ENCODE assay signal across 17 cellular contexts in genomic region chr1:205054013-205054412, GRCh38. TPM values are rescaled to one million over a fixed set of nuclear protein-coding genes. Genes with fewer than 3 reads are reported as not detected.
"Had no signal": no experiment of that assay in that cellular context is flagged by ENCODE, and none has a peak within 500 bp of the region (broad histone marks: within the 10 kb centered on the region; RNA-seq: fewer than 3 reads in every experiment).

No MANE protein-coding gene starts in this region.

- H3K4me3 Mint-ChIP-seq: activated CD4-positive, alpha-beta T cell treated with anti-CD3 and anti-CD28 coated beads, Interleukin-2, amount 10 ng/mL, durations not matched to agents 7 days and 5 days; activated naive CD8-positive, alpha-beta T cell; dendritic cell treated with granulocyte-macrophage colony-stimulating factor and Interleukin-4, amounts not matched to agents 40 ng/mL and 50 ng/mL, for 4 days; stimulated activated naive CD8-positive, alpha-beta T cell treated with anti-CD3 and anti-CD28 coated beads, Interleukin-15, amount 100 ng/mL, for 72 hours; T-helper 2 cell treated with Interferon-gamma antibody and Interleukin-4, amounts not matched to agents 5 μg/mL and 100 μg/mL, for 36 hours had no signal

- FAIRE-seq: pancreas had no signal

- ATAC-seq: pancreas; sciatic nerve; stimulated activated naive CD8-positive, alpha-beta T cell treated with anti-CD3 and anti-CD28 coated beads, Interleukin-15, amount 100 ng/mL, for 72 hours; upper lobe of right lung had no signal

- H3K36me3 Mint-ChIP-seq: activated naive CD8-positive, alpha-beta T cell had no signal

- H3K4me3 ChIP-seq: hepatocyte, pancreas, thoracic aorta, upper lobe of right lung had no signal

- H3K9me3 Mint-ChIP-seq: activated CD4-positive, alpha-beta T cell treated with anti-CD3 and anti-CD28 coated beads, Interleukin-2, amount 10 ng/mL, durations not matched to agents 7 days and 5 days; dendritic cell treated with granulocyte-macrophage colony-stimulating factor and Interleukin-4, amounts not matched to agents 40 ng/mL and 50 ng/mL, for 4 days; stimulated activated naive CD8-positive, alpha-beta T cell treated with anti-CD3 and anti-CD28 coated beads, Interleukin-15, amount 100 ng/mL, for 72 hours; T-helper 2 cell treated with Interferon-gamma antibody and Interleukin-4, amounts not matched to agents 5 μg/mL and 100 μg/mL, for 36 hours had no signal

- H3K4me2 ChIP-seq: hepatocyte had no signal

- H3K36me3 ChIP-seq: brain microvascular endothelial cell, pancreas, thoracic aorta, upper lobe of right lung had no signal

- H3K4me1 Mint-ChIP-seq: activated CD4-positive, alpha-beta T cell treated with anti-CD3 and anti-CD28 coated beads, Interleukin-2, amount 10 ng/mL, durations not matched to agents 7 days and 5 days; stimulated activated naive CD8-positive, alpha-beta T cell treated with anti-CD3 and anti-CD28 coated beads, Interleukin-15, amount 100 ng/mL, for 72 hours had no signal

- H3K27me3 ChIP-seq: brain microvascular endothelial cell, hepatocyte, pancreas had no signal

- H3K9me3 ChIP-seq: pancreas, thoracic aorta, upper lobe of right lung had no signal

- H3K27ac Mint-ChIP-seq: activated CD4-positive, alpha-beta T cell treated with anti-CD3 and anti-CD28 coated beads, Interleukin-2, amount 10 ng/mL, durations not matched to agents 7 days and 5 days; activated naive CD8-positive, alpha-beta T cell; dendritic cell treated with granulocyte-macrophage colony-stimulating factor and Interleukin-4, amounts not matched to agents 40 ng/mL and 50 ng/mL, for 4 days; stimulated activated naive CD8-positive, alpha-beta T cell treated with anti-CD3 and anti-CD28 coated beads, Interleukin-15, amount 100 ng/mL, for 72 hours; T-helper 2 cell treated with Interferon-gamma antibody and Interleukin-4, amounts not matched to agents 5 μg/mL and 100 μg/mL, for 36 hours had no signal

- H3K27me3 Mint-ChIP-seq: activated CD4-positive, alpha-beta T cell treated with anti-CD3 and anti-CD28 coated beads, Interleukin-2, amount 10 ng/mL, durations not matched to agents 7 days and 5 days; activated naive CD8-positive, alpha-beta T cell; dendritic cell treated with granulocyte-macrophage colony-stimulating factor and Interleukin-4, amounts not matched to agents 40 ng/mL and 50 ng/mL, for 4 days had no signal

- H3K4me1 ChIP-seq: pancreas, upper lobe of right lung had no signal

- DNase-seq: activated CD4-positive, alpha-beta T cell treated with anti-CD3 and anti-CD28 coated beads, Interleukin-2, amount 10 ng/mL, durations not matched to agents 7 days and 5 days; activated CD4-positive, CD25-positive, alpha-beta regulatory T cell; activated CD8-positive, alpha-beta memory T cell treated with anti-CD3 and anti-CD28 coated beads for 24 hours; activated gamma-delta T cell treated with Interleukin-2 at 50 U/mL for 16 hours; amniotic stem cell; brain microvascular endothelial cell; cerebellar nuclear complex; pancreas; stimulated activated naive CD8-positive, alpha-beta T cell treated with anti-CD3 and anti-CD28 coated beads, Interleukin-15, amount 100 ng/mL, for 72 hours; upper lobe of right lung had no signal

- H3K27ac ChIP-seq: brain microvascular endothelial cell, hepatocyte, pancreas, thoracic aorta, upper lobe of right lung had no signal

RNA-seq across cellular contexts. Expression of gene CNTN2, which starts 11.0 kb away (rescaled TPM):
- total RNA-seq: activated CD4-positive, alpha-beta T cell treated with anti-CD3 and anti-CD28 coated beads, Interleukin-2, amount 10 ng/mL, durations not matched to agents 7 days and 5 days; mesenteric fat pad; upper lobe of right lung had no signal
- polyA plus RNA-seq: hepatocyte had no signal

RNA-seq across cellular contexts. Expression of gene TMEM81, which starts 30.2 kb away (rescaled TPM):
- polyA plus RNA-seq: hepatocyte had no signal
